ENCODE assay signal across 14 cellular contexts in genomic region chr9:93319301-93319991, GRCh38.
"Had no signal": no experiment of that assay in that cellular context is flagged by ENCODE, and none has a peak within 500 bp of the region (broad histone marks: within the 10 kb centered on the region; RNA-seq: fewer than 3 reads in every experiment).

No MANE protein-coding gene starts in this region.

- DNase-seq: activated B cell treated with CpG ODN at 0.5 μM for 24 hours; activated CD4-positive, alpha-beta T cell treated with anti-CD3 and anti-CD28 coated beads for 4 hours; activated CD8-positive, alpha-beta T cell treated with anti-CD3 and anti-CD28 coated beads for 36 hours; activated naive CD4-positive, alpha-beta T cell; activated naive CD8-positive, alpha-beta T cell treated with anti-CD3 and anti-CD28 coated beads for 36 hours; amniotic stem cell; effector CD8-positive, alpha-beta T cell; esophagus squamous epithelium; left cardiac atrium; nephron progenitor cell; occipital lobe; stimulated activated CD4-positive, alpha-beta T cell treated with anti-CD3 and anti-CD28 coated beads, Interleukin-15, amount 100 ng/mL, for 24 hours; stimulated activated CD4-positive, alpha-beta T cell treated with anti-CD3 and anti-CD28 coated beads, Interleukin-2, amount 100 ng/mL, for 48 hours; stomach had no signal

- ATAC-seq: activated CD8-positive, alpha-beta T cell treated with anti-CD3 and anti-CD28 coated beads for 36 hours had no signal
